ENCODE assay signal across 12 cellular contexts in the genomic region with DNA sequence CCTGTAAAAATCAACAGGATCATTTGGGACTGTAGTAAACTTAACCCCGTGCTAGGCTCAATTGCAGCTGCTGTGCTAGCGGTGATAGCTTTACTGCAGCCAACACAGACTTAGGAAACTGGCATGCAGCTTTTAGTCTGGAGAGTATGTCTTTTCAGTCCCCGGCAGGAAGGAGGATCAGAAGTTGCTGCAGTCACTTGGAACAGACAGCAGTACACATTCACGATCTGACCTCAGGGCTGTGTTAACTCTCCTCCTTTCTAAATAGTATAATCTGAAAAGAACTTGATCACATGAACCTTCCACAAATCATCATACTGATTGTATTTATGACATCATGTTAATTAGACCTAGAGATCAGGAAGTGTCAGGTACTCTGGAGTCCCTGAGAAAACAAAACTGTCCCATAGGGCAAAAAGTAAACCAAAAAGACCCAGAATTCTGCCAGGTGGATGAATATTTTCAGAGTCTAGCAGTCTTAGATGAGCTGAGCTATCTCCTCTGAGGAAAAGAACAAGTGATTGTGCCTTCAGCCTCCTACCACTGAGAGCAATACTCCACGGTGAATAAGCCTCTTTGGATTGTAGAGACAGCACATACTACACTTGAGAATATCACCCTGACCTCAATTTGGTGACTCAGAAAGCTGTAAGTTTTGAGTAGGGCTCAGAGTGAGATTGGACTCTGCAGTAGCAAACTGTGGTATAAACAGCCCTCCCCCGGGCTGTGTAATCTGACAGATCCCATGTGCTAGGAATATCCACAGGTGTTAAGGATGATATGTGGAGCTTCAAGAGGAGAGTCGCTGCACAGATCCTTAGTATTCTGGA.
A peak's percentile ranks its signal among the peaks of the same experiment; 100 is the strongest.
DNase-seq lines count a peak whose midpoint lies in the region; ATAC-seq, FAIRE-seq and TF ChIP-seq lines count a peak whose summit lies in the region.
"Had no signal": no experiment of that assay in that cellular context is flagged by ENCODE, and none has a peak within 500 bp of the region (broad histone marks: within the 10 kb centered on the region; RNA-seq: fewer than 3 reads in every experiment).

No MANE protein-coding gene starts in this region.

- no peaks in the 10 kb centered on the region for H3K9me2 ChIP-seq in Karpas-422 (replicated peaks; ENCODE audit: insufficient read depth, low read length)

- no peaks in the 10 kb centered on the region for H3K36me3 ChIP-seq in astrocyte (ENCODE audit: insufficient read depth, low read length)
- no peaks in the 10 kb centered on the region for H3K36me3 ChIP-seq in Karpas-422 (ENCODE audit: insufficient read depth, low read length)
- H3K36me3 ChIP-seq: SJSA1 had no signal

- H3K27me3 Mint-ChIP-seq in astrocyte (ENCODE audit: low read depth, unreplicated experiment) (peaks cover 6% of the 10 kb centered on the region), type B pancreatic cell (peaks cover 38% of the 10 kb centered on the region)

- H3K4me3 ChIP-seq in astrocyte (ENCODE audit: insufficient read depth, low read depth, low read length) (no peak overlapping the region), Karpas-422 (ENCODE audit: low read length) (no peak overlapping the region)
- H3K4me3 ChIP-seq: body of pancreas, SJSA1 had no signal

- no peak overlapping the region for H3K4me2 ChIP-seq in astrocyte (ENCODE audit: low read length)
- no peak overlapping the region for H3K4me2 ChIP-seq in Karpas-422 (ENCODE audit: low read depth, low read length, poor library complexity, severe bottlenecking)

- H3K27me3 ChIP-seq in astrocyte (ENCODE audit: insufficient read depth, low read length) (peaks cover 3% of the 10 kb centered on the region), Karpas-422 (ENCODE audit: low read length) (no peaks in the 10 kb centered on the region; the same call in 1 of the 2 replicates)
- H3K27me3 ChIP-seq: body of pancreas, SJSA1 had no signal

- H3K27ac Mint-ChIP-seq in astrocyte (ENCODE audit: unreplicated experiment) (peak overlapping the region; percentile 51), type B pancreatic cell (no peak overlapping the region)

- no peaks in the 10 kb centered on the region for H3K36me3 Mint-ChIP-seq in astrocyte (ENCODE audit: low read depth, unreplicated experiment)
- no peaks in the 10 kb centered on the region for H3K36me3 Mint-ChIP-seq in type B pancreatic cell

- H2AFZ ChIP-seq in astrocyte (ENCODE audit: low read depth, low read length), result no peak overlapping the region
- no peak overlapping the region for H2AFZ ChIP-seq in Karpas-422 (ENCODE audit: low read length)

- H3K4me3 Mint-ChIP-seq in astrocyte (ENCODE audit: unreplicated experiment), result no peak overlapping the region
- H3K4me3 Mint-ChIP-seq in type B pancreatic cell, result no peak overlapping the region

- ATAC-seq in left colon (peak; percentile 76), GM21529 (IDR thresholded peaks at IDR 0.05; ENCODE audit: unreplicated experiment) (no peak)
- ATAC-seq: body of pancreas had no signal

- TF ChIP-seq CTCF in astrocyte (IDR thresholded peaks at IDR 0.05; ENCODE audit: insufficient read depth, low read depth, low read length) (no peak), type B pancreatic cell (conservative IDR thresholded peaks at IDR 0.05) (no peak)

- intact Hi-C loops in left colon (cut with DNase I, micrococcal nuclease), result no loop called here

- peaks cover 13% of the 10 kb centered on the region for H3K4me1 Mint-ChIP-seq in astrocyte (ENCODE audit: low read depth, unreplicated experiment)
- H3K4me1 Mint-ChIP-seq in type B pancreatic cell (ENCODE audit: unreplicated experiment), result no peaks in the 10 kb centered on the region

- H3K27ac ChIP-seq in astrocyte (ENCODE audit: low read depth, low read length) (no peak overlapping the region), Karpas-422 (ENCODE audit: low read length) (no peak overlapping the region)
- H3K27ac ChIP-seq: body of pancreas, SJSA1 had no signal

- DNase-seq in AG08396 (ENCODE audit: low spot score) (peak; percentile 61), H4 (ENCODE audit: low spot score) (peak; percentile 39), astrocyte (ENCODE audit: low read depth) (peak; percentile 81), left colon (peak in 1 of 2 donors; percentile 15), type B pancreatic cell (ENCODE audit: extremely low spot score, unreplicated experiment) (no peak), Karpas-422 (no peak)
- DNase-seq in stimulated activated naive CD4-positive, alpha-beta T cell (lab: John Stamatoyannopoulos, UW), result no peak
- DNase-seq: activated CD4-positive, alpha-beta T cell treated with anti-CD3 and anti-CD28 coated beads, Interleukin-2, amount 50 U/mL, for 1 hour; body of pancreas; DMS79 treated with DMSO at 0.1 percent for 48 hours had no signal

- no peaks in the 10 kb centered on the region for H3K79me2 ChIP-seq in astrocyte (ENCODE audit: insufficient read depth, low read length)
- H3K79me2 ChIP-seq in Karpas-422 (ENCODE audit: low read length), result no peaks in the 10 kb centered on the region

- FAIRE-seq in astrocyte (lab: Jason Lieb, UNC), result peak; percentile 54

- H3K4me1 ChIP-seq in astrocyte (ENCODE audit: insufficient read depth, low read length), result peaks cover 6% of the 10 kb centered on the region
- no peaks in the 10 kb centered on the region for H3K4me1 ChIP-seq in Karpas-422 (ENCODE audit: low read length)
- H3K4me1 ChIP-seq: body of pancreas, SJSA1 had no signal

- no peak overlapping the region for H3K9ac ChIP-seq in astrocyte (ENCODE audit: low read length)
- no peak overlapping the region for H3K9ac ChIP-seq in Karpas-422 (ENCODE audit: low read length)

- no peaks in the 10 kb centered on the region for H4K20me1 ChIP-seq in astrocyte (ENCODE audit: insufficient read depth, low read length)
- no peaks in the 10 kb centered on the region for H4K20me1 ChIP-seq in Karpas-422 (ENCODE audit: insufficient read depth, low read depth, low read length)

- H3K9me3 ChIP-seq in astrocyte (ENCODE audit: insufficient read depth, low read depth, low read length) (no peaks in the 10 kb centered on the region), Karpas-422 (ENCODE audit: low read length) (no peaks in the 10 kb centered on the region)
- H3K9me3 ChIP-seq: body of pancreas, SJSA1 had no signal

- H3K9me3 Mint-ChIP-seq in astrocyte (ENCODE audit: unreplicated experiment) (peaks cover 5% of the 10 kb centered on the region), type B pancreatic cell (no peaks in the 10 kb centered on the region)

Comparison
In these comparisons a context has a peak if more than half of its experiments do, and no peak if none do; other contexts are left out.
1. DNase-seq: peak in AG08396 (single experiment), H4 (single experiment) and astrocyte (single experiment); none in type B pancreatic cell (single experiment), stimulated activated naive CD4-positive, alpha-beta T cell (0 of 6) and Karpas-422 (single experiment).